1 cellular context compared by ENCODE assay signal in genomic region chr4:59374416-59374815, GRCh38.
TF ChIP-seq lines count a peak whose summit lies in the region.

No MANE protein-coding gene starts in this region.

TF ChIP-seq in GM12878, 131 proteins besides CTCF, POLR2A, EP300 and RAD21 (continued from another document):
- TF ChIP-seq, protein P1, sequence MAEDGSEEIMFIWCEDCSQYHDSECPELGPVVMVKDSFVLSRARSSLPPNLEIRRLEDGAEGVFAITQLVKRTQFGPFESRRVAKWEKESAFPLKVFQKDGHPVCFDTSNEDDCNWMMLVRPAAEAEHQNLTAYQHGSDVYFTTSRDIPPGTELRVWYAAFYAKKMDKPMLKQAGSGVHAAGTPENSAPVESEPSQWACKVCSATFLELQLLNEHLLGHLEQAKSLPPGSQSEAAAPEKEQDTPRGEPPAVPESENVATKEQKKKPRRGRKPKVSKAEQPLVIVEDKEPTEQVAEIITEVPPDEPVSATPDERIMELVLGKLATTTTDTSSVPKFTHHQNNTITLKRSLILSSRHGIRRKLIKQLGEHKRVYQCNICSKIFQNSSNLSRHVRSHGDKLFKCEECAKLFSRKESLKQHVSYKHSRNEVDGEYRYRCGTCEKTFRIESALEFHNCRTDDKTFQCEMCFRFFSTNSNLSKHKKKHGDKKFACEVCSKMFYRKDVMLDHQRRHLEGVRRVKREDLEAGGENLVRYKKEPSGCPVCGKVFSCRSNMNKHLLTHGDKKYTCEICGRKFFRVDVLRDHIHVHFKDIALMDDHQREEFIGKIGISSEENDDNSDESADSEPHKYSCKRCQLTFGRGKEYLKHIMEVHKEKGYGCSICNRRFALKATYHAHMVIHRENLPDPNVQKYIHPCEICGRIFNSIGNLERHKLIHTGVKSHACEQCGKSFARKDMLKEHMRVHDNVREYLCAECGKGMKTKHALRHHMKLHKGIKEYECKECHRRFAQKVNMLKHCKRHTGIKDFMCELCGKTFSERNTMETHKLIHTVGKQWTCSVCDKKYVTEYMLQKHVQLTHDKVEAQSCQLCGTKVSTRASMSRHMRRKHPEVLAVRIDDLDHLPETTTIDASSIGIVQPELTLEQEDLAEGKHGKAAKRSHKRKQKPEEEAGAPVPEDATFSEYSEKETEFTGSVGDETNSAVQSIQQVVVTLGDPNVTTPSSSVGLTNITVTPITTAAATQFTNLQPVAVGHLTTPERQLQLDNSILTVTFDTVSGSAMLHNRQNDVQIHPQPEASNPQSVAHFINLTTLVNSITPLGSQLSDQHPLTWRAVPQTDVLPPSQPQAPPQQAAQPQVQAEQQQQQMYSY (CRISPR knock-in tag; IDR thresholded peaks at IDR 0.05), result no peak
- no peak for TF ChIP-seq ASH2L (IDR thresholded peaks at IDR 0.05; ENCODE audit: borderline replicate concordance, low read depth)
- no peak for TF ChIP-seq ATF7 (IDR thresholded peaks at IDR 0.05; ENCODE audit: low read depth)
- TF ChIP-seq SP1 (IDR thresholded peaks at IDR 0.05; ENCODE audit: low read depth, low read length), result no peak
- TF ChIP-seq JUND (IDR thresholded peaks at IDR 0.05; ENCODE audit: low read depth, low read length), result no peak
- TF ChIP-seq CHD4 (IDR thresholded peaks at IDR 0.05), result no peak
- no peak for TF ChIP-seq SUPT20H (IDR thresholded peaks at IDR 0.05; ENCODE audit: borderline replicate concordance, control insufficient read depth, low read depth, low read length)
- no peak for TF ChIP-seq YBX1 (IDR thresholded peaks at IDR 0.05)
- no peak for TF ChIP-seq MEF2A (IDR thresholded peaks at IDR 0.05; ENCODE audit: insufficient read depth, low read depth, low read length)
- no peak for TF ChIP-seq CHD2 (IDR thresholded peaks at IDR 0.05; ENCODE audit: borderline replicate concordance, low read depth, low read length)
- no peak for TF ChIP-seq ZNF622 (IDR thresholded peaks at IDR 0.05)
- no peak for TF ChIP-seq EED (IDR thresholded peaks at IDR 0.05; ENCODE audit: low read depth)
- no peak for TF ChIP-seq TAF1 (IDR thresholded peaks at IDR 0.05; ENCODE audit: borderline replicate concordance, low read depth, low read length)
- TF ChIP-seq CEBPB (IDR thresholded peaks at IDR 0.05; ENCODE audit: borderline replicate concordance in 1 of 2, low read depth in 2 of 2, low read length in 2 of 2), result no peak
- no peak for TF ChIP-seq USF1 (IDR thresholded peaks at IDR 0.05; ENCODE audit: borderline replicate concordance, extremely low read length, insufficient read depth, low read depth, low read length)
- no peak for TF ChIP-seq HDGF (IDR thresholded peaks at IDR 0.05)
- no peak for TF ChIP-seq TARDBP (IDR thresholded peaks at IDR 0.05; ENCODE audit: borderline replicate concordance)
- no peak for TF ChIP-seq TCF3 (IDR thresholded peaks at IDR 0.05; ENCODE audit: borderline replicate concordance, insufficient read depth, low read depth, low read length)
- no peak for TF ChIP-seq PAX8 (IDR thresholded peaks at IDR 0.05)
